ENCODE assay signal across 28 cellular contexts in the genomic region with DNA sequence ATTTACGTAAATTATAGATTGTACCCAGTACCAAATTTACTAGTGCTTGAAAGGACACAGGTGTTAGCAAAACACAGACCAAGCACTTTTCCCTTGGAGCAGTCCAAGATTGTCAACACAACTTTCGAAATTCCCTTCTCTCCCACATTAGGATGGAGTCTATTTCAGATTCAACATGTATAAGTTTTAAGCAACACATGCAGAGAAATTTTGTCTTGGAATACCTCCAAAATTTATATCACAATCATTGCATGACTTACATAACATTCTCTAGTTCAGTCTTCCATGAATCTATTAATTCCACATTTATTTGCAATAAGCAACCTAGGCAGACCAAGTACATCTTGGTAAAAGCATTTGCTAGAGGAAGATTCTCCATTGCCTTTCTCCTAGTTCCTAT.
"Had no signal": no experiment of that assay in that cellular context is flagged by ENCODE, and none has a peak within 500 bp of the region (broad histone marks: within the 10 kb centered on the region; RNA-seq: fewer than 3 reads in every experiment).

No MANE protein-coding gene starts in this region.

- H3K27me3 Mint-ChIP-seq: activated CD4-positive, alpha-beta T cell treated with anti-CD3 and anti-CD28 coated beads, Interleukin-2, amount 10 ng/mL, durations not matched to agents 24 days and 14 days; activated CD8-positive, alpha-beta T cell treated with anti-CD3 and anti-CD28 coated beads for 36 hours; activated naive CD4-positive, alpha-beta T cell treated with anti-CD3 and anti-CD28 coated beads, Interleukin-2, amount 50 U/mL, for 24 hours; activated T-cell treated with anti-CD3 and anti-CD28 coated beads, Interleukin-2, amount 50 U/mL, for 24 hours; brain had no signal

- H3K27ac ChIP-seq: Peyer's patch, SJSA1 had no signal

- H3K9me3 ChIP-seq: Peyer's patch, SJSA1 had no signal

- H3K4me1 Mint-ChIP-seq: activated CD4-positive, alpha-beta T cell treated with anti-CD3 and anti-CD28 coated beads, Interleukin-2, amount 10 ng/mL, durations not matched to agents 24 days and 14 days; activated naive CD4-positive, alpha-beta T cell treated with anti-CD3 and anti-CD28 coated beads, Interleukin-2, amount 50 U/mL, for 24 hours had no signal

- ATAC-seq: activated CD8-positive, alpha-beta T cell treated with anti-CD3 and anti-CD28 coated beads for 36 hours; PC-3 had no signal

- H3K36me3 ChIP-seq: SJSA1 had no signal

- H3K4me3 Mint-ChIP-seq: activated CD4-positive, alpha-beta T cell treated with anti-CD3 and anti-CD28 coated beads, Interleukin-2, amount 10 ng/mL, durations not matched to agents 24 days and 14 days; activated CD8-positive, alpha-beta T cell treated with anti-CD3 and anti-CD28 coated beads for 36 hours; activated naive CD4-positive, alpha-beta T cell treated with anti-CD3 and anti-CD28 coated beads, Interleukin-2, amount 50 U/mL, for 24 hours; activated T-cell treated with anti-CD3 and anti-CD28 coated beads, Interleukin-2, amount 50 U/mL, for 24 hours; brain had no signal

- DNase-seq: activated CD4-positive, alpha-beta T cell treated with anti-CD3 and anti-CD28 coated beads, Interleukin-2, amount 10 ng/mL, durations not matched to agents 24 days and 14 days; activated CD4-positive, alpha-beta T cell treated with anti-CD3 and anti-CD28 coated beads, Interleukin-2, amount 50 U/mL, for 4 hours; activated CD8-positive, alpha-beta T cell treated with anti-CD3 and anti-CD28 coated beads for 36 hours; activated gamma-delta T cell; activated naive CD4-positive, alpha-beta T cell treated with Interleukin-2 at 50 U/mL for 16 hours; activated T-cell treated with anti-CD3 and anti-CD28 coated beads, Interleukin-2, amount 50 U/mL, for 24 hours; anterior cingulate cortex; caudate nucleus; cerebellar nuclear complex; MM.1S; MV-4-11; NCI-H1092; NCI-H1436 treated with DMSO at 0.1 percent for 48 hours; NCI-H1694 treated with DMSO at 0.1 percent for 48 hours; NCI-H2029; NCI-H510A; NCI-H526; NCI-H748 treated with DMSO at 0.1 percent for 48 hours; NK-92 treated with Interleukin-12 subunit alpha and Interleukin-12 subunit beta, amount 100 ng/mL, for 24 hours; PC-3; Peyer's patch; RPMI8226; SHP77 treated with DMSO at 0.1 percent for 48 hours; T1000 had no signal

- H3K27me3 ChIP-seq: Peyer's patch, SJSA1 had no signal

- H3K4me1 ChIP-seq: Peyer's patch had no signal

- H3K36me3 Mint-ChIP-seq: activated naive CD4-positive, alpha-beta T cell treated with anti-CD3 and anti-CD28 coated beads, Interleukin-2, amount 50 U/mL, for 24 hours had no signal

- H3K4me3 ChIP-seq: Peyer's patch, SJSA1 had no signal

- H3K27ac Mint-ChIP-seq: activated CD4-positive, alpha-beta T cell treated with anti-CD3 and anti-CD28 coated beads, Interleukin-2, amount 10 ng/mL, durations not matched to agents 24 days and 14 days; activated CD8-positive, alpha-beta T cell treated with anti-CD3 and anti-CD28 coated beads for 36 hours; activated naive CD4-positive, alpha-beta T cell treated with anti-CD3 and anti-CD28 coated beads, Interleukin-2, amount 50 U/mL, for 24 hours; activated T-cell treated with anti-CD3 and anti-CD28 coated beads, Interleukin-2, amount 50 U/mL, for 24 hours; activated T-helper 2 cell treated with anti-CD3 and anti-CD28 coated beads, Interferon-gamma antibody, Interleukin-2, Interleukin-4, amounts not matched to agents 10 μg/mL and 5 μg/mL and 100 μg/mL, durations not matched to agents 14 hours and 24 hours and 36 hours had no signal

- H3K9me3 Mint-ChIP-seq: activated CD4-positive, alpha-beta T cell treated with anti-CD3 and anti-CD28 coated beads, Interleukin-2, amount 10 ng/mL, durations not matched to agents 24 days and 14 days; activated CD8-positive, alpha-beta T cell treated with anti-CD3 and anti-CD28 coated beads for 36 hours; activated naive CD4-positive, alpha-beta T cell treated with anti-CD3 and anti-CD28 coated beads, Interleukin-2, amount 50 U/mL, for 24 hours; activated T-cell treated with anti-CD3 and anti-CD28 coated beads, Interleukin-2, amount 50 U/mL, for 24 hours; activated T-helper 2 cell treated with anti-CD3 and anti-CD28 coated beads, Interferon-gamma antibody, Interleukin-2, Interleukin-4, amounts not matched to agents 10 μg/mL and 5 μg/mL and 100 μg/mL, durations not matched to agents 14 hours and 24 hours and 36 hours; brain had no signal
